ENCODE assay signal across 18 cellular contexts in genomic region chr10:132132391-132132841, GRCh38. TPM values are rescaled to one million over a fixed set of nuclear protein-coding genes. Genes with fewer than 3 reads are reported as not detected.
A peak's percentile ranks its signal among the peaks of the same experiment; 100 is the strongest.
DNase-seq lines count a peak whose midpoint lies in the region; ATAC-seq and TF ChIP-seq lines count a peak whose summit lies in the region.
"Had no signal": no experiment of that assay in that cellular context is flagged by ENCODE, and none has a peak within 500 bp of the region (broad histone marks: within the 10 kb centered on the region; RNA-seq: fewer than 3 reads in every experiment).

No MANE protein-coding gene starts in this region.

- intact Hi-C loops in left ventricle myocardium superior (cut with micrococcal nuclease) = no loop called here

- H2AFZ ChIP-seq in SK-N-SH (ENCODE audit: low read depth) = no peak overlapping the region
- H2AFZ ChIP-seq: PC-9 had no signal

- TF ChIP-seq CTCF in SK-N-SH (IDR thresholded peaks at IDR 0.05) = no peak
- TF ChIP-seq CTCF in RWPE1 (conservative IDR thresholded peaks at IDR 0.05; ENCODE audit: low read depth) = no peak
- no peak for TF ChIP-seq CTCF in GM13977 (IDR thresholded peaks at IDR 0.05; ENCODE audit: extremely low read depth, insufficient read depth, missing control alignments)

- H3K27ac Mint-ChIP-seq in activated naive CD4-positive, alpha-beta T cell treated with anti-CD3 and anti-CD28 coated beads, Interleukin-2, amount 50 U/mL, for 72 hours = no peak overlapping the region
- H3K27ac Mint-ChIP-seq: activated CD8-positive, alpha-beta T cell treated with anti-CD3 and anti-CD28 coated beads, Interleukin-2, amount 10 ng/mL, durations not matched to agents 7 days and 5 days had no signal

- H4K20me1 ChIP-seq in SK-N-SH (ENCODE audit: insufficient read depth) = no peaks in the 10 kb centered on the region

- in situ Hi-C loops in GM13977 (cut with MboI; ENCODE audit: low pct_unique_long_range_greater_than_20kb, low sequenced_read_pairs, unreplicated experiment) = loop anchor here (25.0 kb wide), 1 partner anchor 245 kb away; no protein-coding TSS in a partner anchor

- POLR2A ChIA-PET in SK-N-SH (lab: Yijun Ruan, JAX) (no interaction called here), RWPE1 (lab: Yijun Ruan, JAX; ENCODE audit: low non-redundant PET) (interaction anchor here (0.5 kb wide), 1 partner anchor 8 kb away, joined by 8 read pairs; no protein-coding TSS in a partner anchor)

- no peaks in the 10 kb centered on the region for H3K9me2 ChIP-seq in SK-N-SH

- H3K9ac ChIP-seq in SK-N-SH (no peak overlapping the region), skeletal muscle satellite cell (ENCODE audit: low read depth, low read length) (no peak overlapping the region)

- no peak overlapping the region for H3K4me2 ChIP-seq in SK-N-SH
- H3K4me2 ChIP-seq in skeletal muscle satellite cell (ENCODE audit: low read length) = peak overlapping the region; percentile 59
- H3K4me2 ChIP-seq: PC-9 had no signal

- H3K9me3 ChIP-seq in SK-N-SH (no peaks in the 10 kb centered on the region), skeletal muscle satellite cell (replicated peaks; ENCODE audit: low read length) (no peaks in the 10 kb centered on the region)
- H3K9me3 ChIP-seq: colonic mucosa had no signal

- TF ChIP-seq RAD21 in SK-N-SH (IDR thresholded peaks at IDR 0.05; ENCODE audit: low read length) = no peak

- DNase-seq in SK-N-SH (peak; percentile 54), RWPE1 (ENCODE audit: low spot score) (peak; percentile 7), left ventricle myocardium superior (peak; percentile 26), GM13977 (ENCODE audit: low spot score) (no peak), HT-29 (ENCODE audit: low spot score) (no peak)
- no peak for DNase-seq in activated naive CD4-positive, alpha-beta T cell treated with anti-CD3 and anti-CD28 coated beads, Interleukin-2, amount 50 U/mL, for 72 hours (ENCODE audit: low spot score in 2 of 2)
- DNase-seq: ACHN; activated CD8-positive, alpha-beta T cell treated with anti-CD3 and anti-CD28 coated beads, Interleukin-2, amount 10 ng/mL, durations not matched to agents 7 days and 5 days; colonic mucosa; foreskin keratinocyte; GF-D8; KBM-7; NCI-H524 treated with DMSO at 0.1 percent for 48 hours; PC-9; stimulated activated naive CD8-positive, alpha-beta T cell treated with anti-CD3 and anti-CD28 coated beads, Interleukin-15, Interleukin-2, amounts not matched to agents 100 U/mL and 50 U/mL, for 24 hours; WERI-Rb-1 had no signal

- no peaks in the 10 kb centered on the region for H3K36me3 Mint-ChIP-seq in activated naive CD4-positive, alpha-beta T cell treated with anti-CD3 and anti-CD28 coated beads, Interleukin-2, amount 50 U/mL, for 72 hours

- 63% methylated on average over 10 of the region's 18 CpGs for WGBS in SK-N-SH (ENCODE audit: low lambda C conversion rate)

- H3K27ac ChIP-seq in SK-N-SH (ENCODE audit: low read depth in 2 of 2, low read length in 1 of 2) (no peak overlapping the region), RWPE1 (no peak overlapping the region)
- H3K27ac ChIP-seq: colonic mucosa, foreskin keratinocyte, PC-9, WERI-Rb-1 had no signal

- CTCF ChIA-PET in SK-N-SH (lab: Yijun Ruan, JAX) = interaction anchor here (1.0 to 6.5 kb wide), 3 partner anchors 10 to 14 kb away, joined by 3 to 65 read pairs (median 3); no protein-coding TSS in a partner anchor
- CTCF ChIA-PET in RWPE1 (lab: Yijun Ruan, JAX) = interaction anchor here (1.3 to 1.8 kb wide), 2 partner anchors 10 kb away, joined by 7 to 10 read pairs; no protein-coding TSS in a partner anchor

- no peaks in the 10 kb centered on the region for H3K9me3 Mint-ChIP-seq in activated naive CD4-positive, alpha-beta T cell treated with anti-CD3 and anti-CD28 coated beads, Interleukin-2, amount 50 U/mL, for 72 hours

- ATAC-seq in SK-N-SH treated with all-trans-retinoic acid at 6 μM for 48 hours = no peak
- no peak for ATAC-seq in left ventricle myocardium superior
- no peak for ATAC-seq in activated naive CD4-positive, alpha-beta T cell treated with anti-CD3 and anti-CD28 coated beads, Interleukin-2, amount 50 U/mL, for 72 hours
- ATAC-seq: foreskin keratinocyte; stimulated activated naive CD8-positive, alpha-beta T cell treated with anti-CD3 and anti-CD28 coated beads, Interleukin-15, Interleukin-2, amounts not matched to agents 100 U/mL and 50 U/mL, for 24 hours had no signal

- H3K36me3 ChIP-seq in SK-N-SH (replicated peaks in 1 of 2; ENCODE audit: control insufficient read depth in 1 of 2, insufficient read depth in 2 of 2, low read length in 1 of 2) (no peaks in the 10 kb centered on the region), skeletal muscle satellite cell (ENCODE audit: insufficient read depth, low read length) (no peaks in the 10 kb centered on the region)
- H3K36me3 ChIP-seq: colonic mucosa, WERI-Rb-1 had no signal

- no peaks in the 10 kb centered on the region for H3F3A ChIP-seq in SK-N-SH (replicated peaks; ENCODE audit: insufficient read depth)

- H3K4me3 ChIP-seq in SK-N-SH (ENCODE audit: low read depth in 2 of 2, low read length in 1 of 2) (no peak overlapping the region), skeletal muscle satellite cell (ENCODE audit: low read length) (no peak overlapping the region)
- H3K4me3 ChIP-seq: colonic mucosa, PC-9 had no signal

- TF ChIP-seq EP300 in SK-N-SH (IDR thresholded peaks at IDR 0.05; ENCODE audit: borderline replicate concordance in 1 of 2, low read depth in 1 of 2, low read length in 1 of 2) = no peak

- H3K27me3 ChIP-seq in SK-N-SH (ENCODE audit: insufficient read depth) (no peaks in the 10 kb centered on the region), skeletal muscle satellite cell (ENCODE audit: control insufficient read depth, insufficient read depth, low read length) (peaks cover 6% of the 10 kb centered on the region)
- H3K27me3 ChIP-seq: colonic mucosa, foreskin keratinocyte had no signal

- no peaks in the 10 kb centered on the region for H3K79me2 ChIP-seq in SK-N-SH (ENCODE audit: insufficient read depth)

- H3K4me1 ChIP-seq in SK-N-SH (ENCODE audit: control insufficient read depth in 1 of 2, insufficient read depth in 2 of 2, low read depth in 1 of 2, low read length in 1 of 2) (peaks cover 0 to 12% of the 10 kb centered on the region in 2 experiments; a peak in 1 of 4 replicates), skeletal muscle satellite cell (ENCODE audit: control insufficient read depth, insufficient read depth, low read length) (no peaks in the 10 kb centered on the region)
- H3K4me1 ChIP-seq: colonic mucosa, foreskin keratinocyte had no signal

TF ChIP-seq in SK-N-SH, 30 proteins besides CTCF, POLR2A, EP300 and RAD21 (continues in another document):
- no peak for TF ChIP-seq RCOR1 (IDR thresholded peaks at IDR 0.05; ENCODE audit: low read length)

TF ChIP-seq in SK-N-SH treated with all-trans-retinoic acid at 6 μM for 48 hours, 23 proteins besides CTCF, POLR2A, EP300 and RAD21:
- TF ChIP-seq OSR1 (CRISPR knock-in tag; IDR thresholded peaks at IDR 0.05) = no peak
- TF ChIP-seq PPARA (CRISPR knock-in tag; IDR thresholded peaks at IDR 0.05; ENCODE audit: borderline replicate concordance) = no peak
- TF ChIP-seq ZFP3 (CRISPR knock-in tag; IDR thresholded peaks at IDR 0.05) = no peak
- no peak for TF ChIP-seq ARNTL (CRISPR knock-in tag; IDR thresholded peaks at IDR 0.05; ENCODE audit: borderline replicate concordance, low read depth)
- TF ChIP-seq ZC3H10 (CRISPR knock-in tag; IDR thresholded peaks at IDR 0.05) = no peak
- no peak for TF ChIP-seq CSDC2 (CRISPR knock-in tag; IDR thresholded peaks at IDR 0.05)
- no peak for TF ChIP-seq CREB5 (CRISPR knock-in tag; IDR thresholded peaks at IDR 0.05; ENCODE audit: low read depth)
- no peak for TF ChIP-seq RARB (CRISPR knock-in tag; IDR thresholded peaks at IDR 0.05)
- TF ChIP-seq SNAI2 (CRISPR knock-in tag; IDR thresholded peaks at IDR 0.05) = no peak
- no peak for TF ChIP-seq CSRNP3 (CRISPR knock-in tag; IDR thresholded peaks at IDR 0.05)

RNA-seq across cellular contexts. Expression of gene DPYSL4, which starts 54.3 kb away (rescaled TPM):
- 19.4 and 21.8 TPM in 2 replicates for polyA plus RNA-seq in SK-N-SH (2012; rRNA removed)
- polyA plus RNA-seq in SK-N-SH (2012; cell fraction: cytosol; rRNA removed) = 9.0 and 15.8 TPM in 2 replicates
- 57.0 and 69.4 TPM in 2 replicates for polyA plus RNA-seq in SK-N-SH (2012; cell fraction: nucleus; rRNA removed)
- 45.2 TPM for total RNA-seq in left ventricle myocardium superior
- 3.0 and 22.1 TPM in 2 replicates for total RNA-seq in skeletal muscle satellite cell (2012; rRNA removed)
- total RNA-seq in activated naive CD4-positive, alpha-beta T cell treated with anti-CD3 and anti-CD28 coated beads, Interleukin-2, amount 50 U/mL, for 72 hours = 10 to 100 TPM in 1 of 2 donors, 1 to 10 TPM in 1; 2.8 to 65.2 TPM
- total RNA-seq in HT-29 (2014; rRNA removed; shearing (Covaris generic)) = 0.05 TPM in 1 of 2 replicates, not detected in the other

Comparison
In these comparisons a context has a peak if more than half of its experiments do, and no peak if none do; other contexts are left out.
1. DNase-seq: peak in SK-N-SH (single experiment), RWPE1 (single experiment) and left ventricle myocardium superior (single experiment); none in GM13977 (single experiment), activated naive CD4-positive, alpha-beta T cell treated with anti-CD3 and anti-CD28 coated beads, Interleukin-2, amount 50 U/mL, for 72 hours (0 of 2) and HT-29 (single experiment).